In genomic region chr19:39140594-39140993, GRCh38 we compare ENCODE assay signal across 17 cellular contexts. TPM values are rescaled to one million over a fixed set of nuclear protein-coding genes. Genes with fewer than 3 reads are reported as not detected.
A peak's percentile ranks its signal among the peaks of the same experiment; 100 is the strongest.
DNase-seq lines count a peak whose midpoint lies in the region; ATAC-seq and TF ChIP-seq lines count a peak whose summit lies in the region.
"Had no signal": no experiment of that assay in that cellular context is flagged by ENCODE, and none has a peak within 500 bp of the region (broad histone marks: within the 10 kb centered on the region; RNA-seq: fewer than 3 reads in every experiment).

No MANE protein-coding gene starts in this region.

- H3K79me1 ChIP-seq in IMR-90 (ENCODE audit: low read depth in 1 of 2, low read length in 2 of 2) (peaks cover 42 to 85% of the 10 kb centered on the region in 2 experiments), mesenchymal stem cell (replicated peaks; ENCODE audit: low read length, poor library complexity, severe bottlenecking) (peaks cover 26% of the 10 kb centered on the region)

- intact Hi-C loops in IMR-90 (cut with micrococcal nuclease) (no loop called here), PC-3 (cut with micrococcal nuclease) (no loop called here)

- H4K8ac ChIP-seq in IMR-90 (ENCODE audit: low read depth in 2 of 2, low read length in 2 of 2) (no peak overlapping the region), mesenchymal stem cell (ENCODE audit: low read length) (no peak overlapping the region)

- H3K9me1 ChIP-seq in IMR-90 (ENCODE audit: insufficient read depth, low read length), result peaks cover 11% of the 10 kb centered on the region; the same call in 1 of the 2 replicates

- no peak for ATAC-seq in IMR-90 (ENCODE audit: low read depth)
- no peak for ATAC-seq in PC-3

- no peak overlapping the region for H4K5ac ChIP-seq in IMR-90 (ENCODE audit: low read depth, low read length)

- H3K4me1 ChIP-seq in IMR-90 (ENCODE audit: control insufficient read depth, insufficient read depth, low read length) (peaks cover 11% of the 10 kb centered on the region; the same call in 1 of the 2 replicates), mesenchymal stem cell (ENCODE audit: control insufficient read depth, insufficient read depth, low read depth, low read length) (peaks cover 54% of the 10 kb centered on the region), smooth muscle cell (ENCODE audit: low read depth) (peaks cover 35% of the 10 kb centered on the region), PC-3 (ENCODE audit: insufficient read depth, low read length) (no peaks in the 10 kb centered on the region)
- H3K4me1 ChIP-seq: SJCRH30 had no signal

- no CpG with 5 or more reads among the region's 5 CpGs for WGBS in IMR-90 (ENCODE audit: extremely low coverage in 2 of 2, insufficient read length in 1 of 2), 2 experiments
- 85% methylated on average over 4 of the region's 5 CpGs for WGBS in mesenchymal stem cell
- WGBS in smooth muscle cell (ENCODE audit: low lambda C conversion rate), result 72% methylated on average over 5 of the region's 5 CpGs

- no peak overlapping the region for H3K4me2 ChIP-seq in IMR-90 (ENCODE audit: low read depth, low read length)
- H3K4me2 ChIP-seq in mesenchymal stem cell (ENCODE audit: low read length, poor library complexity, severe bottlenecking), result no peak overlapping the region
- no peak overlapping the region for H3K4me2 ChIP-seq in smooth muscle cell
- no peak overlapping the region for H3K4me2 ChIP-seq in PC-3 (ENCODE audit: low read length)

- H2BK5ac ChIP-seq in IMR-90 (ENCODE audit: low read depth, low read length, poor library complexity, severe bottlenecking) (no peak overlapping the region), mesenchymal stem cell (ENCODE audit: low read depth, low read length, poor library complexity, severe bottlenecking) (no peak overlapping the region)

- TF ChIP-seq CTCF in IMR-90 (conservative IDR thresholded peaks at IDR 0.05; ENCODE audit: low read depth, low read length), result no peak
- no peak for TF ChIP-seq CTCF in WERI-Rb-1 (IDR thresholded peaks at IDR 0.05; ENCODE audit: low read depth, low read length)
- no peak for TF ChIP-seq CTCF in smooth muscle cell (IDR thresholded peaks at IDR 0.05; ENCODE audit: borderline replicate concordance, insufficient read depth, poor library complexity, severe bottlenecking)
- TF ChIP-seq CTCF in PC-3 (conservative IDR thresholded peaks at IDR 0.05; ENCODE audit: low read depth, low read length), result no peak

- peaks cover 70% of the 10 kb centered on the region for H3K79me2 ChIP-seq in smooth muscle cell (ENCODE audit: low read depth)
- peaks cover 89% of the 10 kb centered on the region for H3K79me2 ChIP-seq in PC-3 (ENCODE audit: low read length)

- H4K91ac ChIP-seq in IMR-90 (ENCODE audit: insufficient read depth, low read depth, low read length) (no peak overlapping the region), mesenchymal stem cell (ENCODE audit: low read length) (no peak overlapping the region)

- H2BK15ac ChIP-seq in IMR-90 (ENCODE audit: low read depth, low read length) (no peak overlapping the region), mesenchymal stem cell (ENCODE audit: low read depth, poor library complexity, severe bottlenecking) (no peak overlapping the region)

- no peak overlapping the region for H3K18ac ChIP-seq in IMR-90 (ENCODE audit: low read depth, low read length)
- H3K18ac ChIP-seq in mesenchymal stem cell (ENCODE audit: low read depth in 1 of 2, low read length in 2 of 2), result no peak overlapping the region

- H3K9ac ChIP-seq in IMR-90 (ENCODE audit: low read depth, low read length), result no peak overlapping the region
- H3K9ac ChIP-seq in mesenchymal stem cell (ENCODE audit: low read length), result no peak overlapping the region
- no peak overlapping the region for H3K9ac ChIP-seq in smooth muscle cell (ENCODE audit: low read depth)
- H3K9ac ChIP-seq in PC-3 (ENCODE audit: low read length), result no peak overlapping the region

- CTCF ChIA-PET in IMR-90 (lab: Yijun Ruan, JAX) (no interaction called here), PC-3 (lab: Charles Lee) (no interaction called here)

- H3K14ac ChIP-seq in IMR-90 (replicated peaks; ENCODE audit: low read depth, low read length) (0 out of 2 replicates have a peak overlapping the region, but pooled peaks have one; percentile 4), mesenchymal stem cell (ENCODE audit: low read length in 2 of 2) (no peak overlapping the region)

- H3K23ac ChIP-seq in IMR-90 (ENCODE audit: low read depth, low read length) (0 out of 2 replicates have a peak overlapping the region, but pooled peaks have one; percentile 33), mesenchymal stem cell (ENCODE audit: low read length in 2 of 2) (no peak overlapping the region)

- DNase-seq in IMR-90 (no peak), WERI-Rb-1 (no peak), mesenchymal stem cell (no peak), smooth muscle cell (lab: John Stamatoyannopoulos, UW; ENCODE audit: unreplicated experiment) (no peak), NCI-H2107 treated with DMSO at 0.1 percent for 48 hours (lab: John Stamatoyannopoulos, UW; ENCODE audit: unreplicated experiment) (no peak), PC-3 (no peak), Ammon's horn (ENCODE audit: low spot score) (no peak), mesenteric fat pad (ENCODE audit: low spot score) (no peak)
- DNase-seq: DMS53, NCI-H1092, NCI-H446 treated with DMSO at 0.1 percent for 48 hours, NCI-H774, RPMI8226, SJCRH30 had no signal

- H3K4me3 ChIP-seq in IMR-90 (ENCODE audit: insufficient read depth, low read depth, low read length), result no peak overlapping the region
- H3K4me3 ChIP-seq in WERI-Rb-1 (ENCODE audit: low read depth, low read length), result no peak overlapping the region
- H3K4me3 ChIP-seq in mesenchymal stem cell (ENCODE audit: insufficient read depth in 1 of 2, low read depth in 1 of 2, low read length in 2 of 2), result no peak overlapping the region
- no peak overlapping the region for H3K4me3 ChIP-seq in smooth muscle cell
- no peak overlapping the region for H3K4me3 ChIP-seq in PC-3 (ENCODE audit: low read length)
- H3K4me3 ChIP-seq: K562, SJCRH30 had no signal

- H3K36me3 ChIP-seq in IMR-90 (ENCODE audit: control insufficient read depth, insufficient read depth, low read length), result no peaks in the 10 kb centered on the region
- H3K36me3 ChIP-seq in WERI-Rb-1, result no peaks in the 10 kb centered on the region
- H3K36me3 ChIP-seq in mesenchymal stem cell (ENCODE audit: control insufficient read depth in 1 of 2, insufficient read depth in 2 of 2, low read depth in 1 of 2, low read length in 2 of 2), result peaks cover 0 to 3% of the 10 kb centered on the region in 2 experiments
- H3K36me3 ChIP-seq in smooth muscle cell (ENCODE audit: low read depth), result no peaks in the 10 kb centered on the region
- H3K36me3 ChIP-seq in PC-3 (ENCODE audit: low read depth, low read length), result no peaks in the 10 kb centered on the region
- H3K36me3 ChIP-seq: SJCRH30 had no signal

- no peaks in the 10 kb centered on the region for H3K9me3 ChIP-seq in IMR-90 (ENCODE audit: control insufficient read depth, insufficient read depth, low read length)
- peaks cover 3% of the 10 kb centered on the region for H3K9me3 ChIP-seq in WERI-Rb-1 (ENCODE audit: severe bottlenecking)
- no peaks in the 10 kb centered on the region for H3K9me3 ChIP-seq in mesenchymal stem cell (ENCODE audit: control insufficient read depth, low read length)
- no peaks in the 10 kb centered on the region for H3K9me3 ChIP-seq in smooth muscle cell (replicated peaks; ENCODE audit: low read depth)
- no peaks in the 10 kb centered on the region for H3K9me3 ChIP-seq in PC-3 (ENCODE audit: low read length)
- H3K9me3 ChIP-seq: SJCRH30 had no signal

- BruUV-seq in IMR-90 (replicated peaks; lab: Mats Ljungman, UMichigan) (no TSS peak), PC-3 (replicated peaks; lab: Mats Ljungman, UMichigan) (no TSS peak)

- no peak overlapping the region for H3K56ac ChIP-seq in IMR-90 (ENCODE audit: extremely low read depth, insufficient read depth, low read length)

- no peak overlapping the region for H2AK5ac ChIP-seq in IMR-90 (ENCODE audit: low read depth, low read length)
- peak overlapping the region; percentile 15 for H2AK5ac ChIP-seq in mesenchymal stem cell (ENCODE audit: low read length, severe bottlenecking)

- H3F3A ChIP-seq in smooth muscle cell (ENCODE audit: low read depth) (peaks cover 6% of the 10 kb centered on the region), PC-3 (ENCODE audit: low read length, unreplicated experiment) (no peaks in the 10 kb centered on the region)

- no peak overlapping the region for H2AFZ ChIP-seq in IMR-90 (replicated peaks; ENCODE audit: low read length, poor library complexity)
- H2AFZ ChIP-seq in mesenchymal stem cell (ENCODE audit: low read depth, low read length), result no peak overlapping the region
- no peak overlapping the region for H2AFZ ChIP-seq in smooth muscle cell (ENCODE audit: low read depth)
- no peak overlapping the region for H2AFZ ChIP-seq in PC-3 (ENCODE audit: low read length)

- no peak for TF ChIP-seq RAD21 in IMR-90 (IDR thresholded peaks at IDR 0.05; ENCODE audit: low read length)

- in situ Hi-C loops in IMR-90 (cut with MboI; ENCODE audit: low sequenced_read_pairs), result no loop called here

- H2BK12ac ChIP-seq in mesenchymal stem cell (ENCODE audit: low read length in 2 of 2), result no peak overlapping the region

- TF ChIP-seq POLR2A in IMR-90 (IDR thresholded peaks at IDR 0.05; ENCODE audit: low read depth, low read length), result no peak

- dilution Hi-C loops in IMR-90 (cut with HindIII; ENCODE audit: low sequenced_read_pairs, unreplicated experiment), result no loop called here

- H3K27me3 ChIP-seq in IMR-90 (ENCODE audit: control insufficient read depth, insufficient read depth, low read length) (no peaks in the 10 kb centered on the region), WERI-Rb-1 (ENCODE audit: insufficient read depth, low read depth, severe bottlenecking) (no peaks in the 10 kb centered on the region), mesenchymal stem cell (ENCODE audit: control insufficient read depth in 1 of 2, insufficient read depth in 1 of 2, low read length in 2 of 2) (no peaks in the 10 kb centered on the region), smooth muscle cell (ENCODE audit: low read depth) (no peaks in the 10 kb centered on the region), PC-3 (ENCODE audit: low read length) (no peaks in the 10 kb centered on the region)
- H3K27me3 ChIP-seq: SJCRH30 had no signal

- no peak overlapping the region for H2BK20ac ChIP-seq in IMR-90 (ENCODE audit: low read depth, low read length)

- H3K4ac ChIP-seq in IMR-90 (ENCODE audit: low read depth, low read length) (no peak overlapping the region), mesenchymal stem cell (ENCODE audit: low read depth in 1 of 2, low read length in 2 of 2) (no peak overlapping the region)

- H4K20me1 ChIP-seq in IMR-90 (ENCODE audit: insufficient read depth, low read length) (peaks cover 75% of the 10 kb centered on the region), smooth muscle cell (ENCODE audit: low read depth) (peaks cover 100% of the 10 kb centered on the region), PC-3 (ENCODE audit: low read length) (no peaks in the 10 kb centered on the region; the same call in 1 of the 2 replicates)

- H2BK120ac ChIP-seq in IMR-90 (ENCODE audit: low read depth, low read length) (no peak overlapping the region), mesenchymal stem cell (ENCODE audit: low read depth, low read length) (no peak overlapping the region)

- no peak overlapping the region for H2AK9ac ChIP-seq in IMR-90 (replicated peaks; ENCODE audit: low read depth, low read length, poor library complexity)

- H3K27ac ChIP-seq in IMR-90 (ENCODE audit: insufficient read depth, low read length) (no peak overlapping the region), WERI-Rb-1 (peak overlapping the region; percentile 81), mesenchymal stem cell (ENCODE audit: low read length, poor library complexity, severe bottlenecking) (peak overlapping the region; percentile 13), smooth muscle cell (ENCODE audit: low read depth) (peak overlapping the region; percentile 49), PC-3 (ENCODE audit: low read length) (no peak overlapping the region)
- H3K27ac ChIP-seq: SJCRH30 had no signal

- H3K9me2 ChIP-seq in PC-3 (replicated peaks; ENCODE audit: low read length), result no peaks in the 10 kb centered on the region

- POLR2A ChIA-PET in IMR-90 (lab: Charles Lee; ENCODE audit: unreplicated experiment) (no interaction called here), PC-3 (lab: Charles Lee; ENCODE audit: unreplicated experiment) (no interaction called here)

RNA-seq across cellular contexts. Expression of gene PAK4, which starts 15.0 kb away (rescaled TPM):
- 2.0 and 2.8 TPM in 2 replicates for total RNA-seq in IMR-90 (2012; rRNA removed)
- 27.2 and 35.5 TPM in 2 replicates for polyA plus RNA-seq in IMR-90 (2012; rRNA removed)
- polyA plus RNA-seq in IMR-90 (2012; cell fraction: cytosol; rRNA removed), result 52.9 and 64.1 TPM in 2 replicates
- polyA plus RNA-seq in IMR-90 (2012; cell fraction: nucleus; rRNA removed; ENCODE audit: low replicate concordance), result 26.9 and 44.9 TPM in 2 replicates
- 28.8 TPM for polyA plus RNA-seq in mesenchymal stem cell (2013, experiment 1 of 2)
- 29.4 TPM for polyA plus RNA-seq in mesenchymal stem cell (2013, experiment 2 of 2)
- total RNA-seq in smooth muscle cell, result 9.7 and 11.8 TPM in 2 replicates
- polyA plus RNA-seq in smooth muscle cell, result 19.1 and 19.9 TPM in 2 replicates
- 13.5 and 16.2 TPM in 2 replicates for total RNA-seq in PC-3 (2014; rRNA removed)
- 18.0 TPM for total RNA-seq in mesenteric fat pad

RNA-seq across cellular contexts. Expression of gene NCCRP1, which starts 56.2 kb away (rescaled TPM):
- total RNA-seq in IMR-90 (2012; rRNA removed), result not detected in 2 replicates
- not detected in 2 replicates for polyA plus RNA-seq in IMR-90 (2012; rRNA removed)
- not detected in 2 replicates for polyA plus RNA-seq in IMR-90 (2012; cell fraction: cytosol; rRNA removed)
- polyA plus RNA-seq in IMR-90 (2012; cell fraction: nucleus; rRNA removed; ENCODE audit: low replicate concordance), result 0.02 and 0.03 TPM in 2 replicates
- polyA plus RNA-seq in mesenchymal stem cell (2013, experiment 1 of 2), result not detected
- polyA plus RNA-seq in mesenchymal stem cell (2013, experiment 2 of 2), result not detected
- 2.2 and 4.0 TPM in 2 replicates for total RNA-seq in smooth muscle cell
- polyA plus RNA-seq in smooth muscle cell, result 1.5 TPM in 2 replicates
- 2.2 and 6.2 TPM in 2 replicates for total RNA-seq in PC-3 (2014; rRNA removed)
- not detected for total RNA-seq in mesenteric fat pad
- total RNA-seq: HT1080, K562 had no signal
- polyA plus RNA-seq: CD14-positive monocyte had no signal

RNA-seq across cellular contexts. Expression of gene ACP7, which starts 56.4 kb away (rescaled TPM):
- not detected in 2 replicates for total RNA-seq in IMR-90 (2012; rRNA removed)
- not detected in 2 replicates for polyA plus RNA-seq in IMR-90 (2012; rRNA removed)
- not detected in 2 replicates for polyA plus RNA-seq in IMR-90 (2012; cell fraction: cytosol; rRNA removed)
- 0.04 and 0.05 TPM in 2 replicates for polyA plus RNA-seq in IMR-90 (2012; cell fraction: nucleus; rRNA removed; ENCODE audit: low replicate concordance)
- polyA plus RNA-seq in mesenchymal stem cell (2013, experiment 1 of 2), result 0.01 TPM
- not detected for polyA plus RNA-seq in mesenchymal stem cell (2013, experiment 2 of 2)
- total RNA-seq in smooth muscle cell, result 0.22 and 2.2 TPM in 2 replicates
- not detected in 2 replicates for polyA plus RNA-seq in smooth muscle cell
- 3.4 and 5.0 TPM in 2 replicates for total RNA-seq in PC-3 (2014; rRNA removed)
- total RNA-seq in mesenteric fat pad, result not detected
- total RNA-seq: K562, SJCRH30 had no signal
- polyA plus RNA-seq: CD14-positive monocyte, K562 had no signal

Comparison
In these comparisons a context has a peak if more than half of its experiments do, and no peak if none do; other contexts are left out.
1. H3K27ac ChIP-seq: peak in WERI-Rb-1 (single experiment), mesenchymal stem cell (single experiment) and smooth muscle cell (single experiment); none in IMR-90 (single experiment) and PC-3 (single experiment).